ENCODE assay signal across 8 cellular contexts in the genomic region with DNA sequence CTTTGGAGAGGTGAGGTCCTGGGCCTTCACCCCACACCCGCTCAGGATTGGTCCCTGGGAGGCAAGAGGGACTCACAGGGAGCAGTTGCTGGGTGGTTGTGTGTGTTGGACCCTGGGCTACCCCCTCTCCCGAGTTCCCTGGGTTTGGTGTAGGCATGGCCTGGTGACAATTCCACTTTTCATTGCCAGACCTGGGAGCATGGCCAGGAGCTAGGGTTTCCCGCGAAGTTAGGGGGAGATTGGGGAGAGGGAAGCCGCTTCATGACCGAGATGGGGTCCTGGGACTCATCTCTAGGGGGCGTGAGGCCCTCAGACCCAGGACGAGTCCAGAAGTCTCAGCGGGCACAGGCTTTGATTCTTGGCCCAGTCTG. TPM values are rescaled to one million over a fixed set of nuclear protein-coding genes. Genes with fewer than 3 reads are reported as not detected.
DNase-seq lines count a peak whose midpoint lies in the region; TF ChIP-seq lines count a peak whose summit lies in the region.

No MANE protein-coding gene starts in this region.

- DNase-seq in cardiac muscle cell (ENCODE audit: low read depth in 1 of 2, low spot score in 1 of 2) (no peak), cardiac septum (ENCODE audit: low spot score) (no peak), caudate nucleus (lab: John Stamatoyannopoulos, UW) (peak in 1 of 61 donors; percentile 44), NCI-H1930 (lab: John Stamatoyannopoulos, UW) (no peak), NCI-H226 (no peak)
- DNase-seq in stimulated activated CD4-positive, alpha-beta T cell treated with anti-CD3 and anti-CD28 coated beads, Interleukin-1b, Interleukin-23, amount 100 ng/mL, for 48 hours: no peak

- WGBS in urinary bladder: 55% methylated on average over 9 of the region's 9 CpGs

- H3K9me3 ChIP-seq in cardiac muscle cell (ENCODE audit: low read depth) (no peaks in the 10 kb centered on the region), mucosa of rectum (ENCODE audit: control insufficient read depth in 2 of 2, low read length in 2 of 2) (no peaks in the 10 kb centered on the region)

- H3K27me3 ChIP-seq in cardiac muscle cell: peaks cover 30% of the 10 kb centered on the region
- peaks cover 6 to 11% of the 10 kb centered on the region in 2 donors for H3K27me3 ChIP-seq in mucosa of rectum (ENCODE audit: control insufficient read depth in 2 of 2, insufficient read depth in 2 of 2, low read length in 2 of 2)

- H3K4me1 ChIP-seq in cardiac muscle cell (ENCODE audit: low read depth): peaks cover 11% of the 10 kb centered on the region
- H3K4me1 ChIP-seq in mucosa of rectum (ENCODE audit: control insufficient read depth in 2 of 2, insufficient read depth in 2 of 2, low read length in 2 of 2): peaks cover 18 to 19% of the 10 kb centered on the region in 2 donors
- no peaks in the 10 kb centered on the region for H3K4me1 ChIP-seq in urinary bladder (ENCODE audit: insufficient read depth)

- no peaks in the 10 kb centered on the region for H3K36me3 ChIP-seq in cardiac muscle cell
- no peaks in the 10 kb centered on the region for H3K36me3 ChIP-seq in mucosa of rectum (ENCODE audit: control insufficient read depth in 2 of 2, insufficient read depth in 2 of 2, low read length in 2 of 2)
- no peaks in the 10 kb centered on the region for H3K36me3 ChIP-seq in urinary bladder (ENCODE audit: insufficient read depth)

- H3K27ac ChIP-seq in cardiac muscle cell: no peak overlapping the region
- H3K27ac ChIP-seq in caudate nucleus (ENCODE audit: low read depth, low read length): peak overlapping the region; percentile 80
- H3K27ac ChIP-seq in mucosa of rectum (ENCODE audit: low read depth in 2 of 2, low read length in 2 of 2): peak overlapping the region; percentile 1 to 28
- peak overlapping the region; percentile 81 for H3K27ac ChIP-seq in urinary bladder (ENCODE audit: low read depth)

- peak overlapping the region; percentile 4 to 24 for H3K9ac ChIP-seq in mucosa of rectum (ENCODE audit: low read depth in 1 of 2, low read length in 2 of 2)

- intact Hi-C loops in cardiac septum (cut with DNase I): no loop called here

- TF ChIP-seq CTCF in cardiac muscle cell (IDR thresholded peaks at IDR 0.05; ENCODE audit: low read depth, low read length): peak; percentile 7

- H3K4me3 ChIP-seq in cardiac muscle cell (peak overlapping the region; percentile 58), mucosa of rectum (ENCODE audit: low read length in 2 of 2) (peak overlapping the region; percentile 53 to 64), urinary bladder (ENCODE audit: low read depth, low read length) (peak overlapping the region; percentile 62)

RNA-seq across cellular contexts. Expression of a gene that starts 0.6 kb away (rescaled TPM):
- 11.1 and 19.1 TPM in 2 replicates for total RNA-seq in cardiac muscle cell
- polyA plus RNA-seq in cardiac muscle cell: 5.7 and 14.3 TPM in 2 replicates
- 5.3 TPM for total RNA-seq in cardiac septum
- total RNA-seq in urinary bladder: 10.2 TPM
- polyA plus RNA-seq in urinary bladder: 5.7 TPM

RNA-seq across cellular contexts. Expression of a gene that starts 37.7 kb away (rescaled TPM):
- 0.15 and 0.25 TPM in 2 replicates for total RNA-seq in cardiac muscle cell
- 0.07 and 0.64 TPM in 2 replicates for polyA plus RNA-seq in cardiac muscle cell
- 0.38 TPM for total RNA-seq in cardiac septum
- total RNA-seq in urinary bladder: not detected
- not detected for polyA plus RNA-seq in urinary bladder
